3 cellular contexts compared by ENCODE assay signal in the genomic region with DNA sequence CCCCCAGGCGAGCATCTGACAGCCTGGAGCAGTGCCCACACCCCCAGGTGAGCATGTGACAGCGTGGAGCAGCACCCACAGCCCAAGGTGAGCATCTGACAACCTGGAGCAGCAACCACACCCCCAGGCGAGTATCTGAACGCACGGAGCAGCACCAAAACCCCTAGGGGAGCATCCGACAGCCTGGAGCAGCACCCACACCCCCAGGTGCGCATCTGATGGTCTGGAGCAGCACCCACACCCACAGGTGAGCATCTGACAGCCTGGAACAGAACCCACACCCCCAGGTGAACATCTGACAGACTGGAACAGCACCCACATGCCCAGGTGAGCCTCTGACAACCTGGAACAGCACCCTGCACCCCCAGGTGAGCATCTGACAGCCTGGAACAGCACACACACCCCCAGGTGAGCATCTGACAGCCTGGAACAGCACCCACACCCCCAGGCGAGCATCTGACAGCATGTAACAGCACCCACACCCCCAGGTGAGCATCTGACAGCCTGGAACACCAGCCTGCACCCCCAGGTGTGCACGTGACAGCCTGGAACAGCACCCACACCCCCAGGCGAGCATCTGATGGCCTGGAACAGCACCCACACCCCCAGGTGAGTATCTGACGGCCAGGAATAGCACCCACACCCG. TPM values are rescaled to one million over a fixed set of nuclear protein-coding genes. Genes with fewer than 3 reads are reported as not detected.
"Had no signal": no experiment of that assay in that cellular context is flagged by ENCODE, and none has a peak within 500 bp of the region (broad histone marks: within the 10 kb centered on the region; RNA-seq: fewer than 3 reads in every experiment).

No MANE protein-coding gene starts in this region.

RNA-seq across cellular contexts. Expression of a gene that starts 20.2 kb away (rescaled TPM):
- total RNA-seq: cardiac muscle cell, SJCRH30, WTC11 had no signal
- polyA plus RNA-seq: cardiac muscle cell had no signal
